8 cellular contexts compared by ENCODE assay signal in genomic region chr5:97162045-97162444, GRCh38. TPM values are rescaled to one million over a fixed set of nuclear protein-coding genes. Genes with fewer than 3 reads are reported as not detected.
DNase-seq lines count a peak whose midpoint lies in the region; ATAC-seq and TF ChIP-seq lines count a peak whose summit lies in the region.

No MANE protein-coding gene starts in this region.

- BruUV-seq in HCT116 (replicated peaks; lab: Mats Ljungman, UMichigan), result no TSS peak

- H3K9me3 ChIP-seq in HCT116 (ENCODE audit: control insufficient read depth in 1 of 2, insufficient read depth in 1 of 2, low read depth in 1 of 2, low read length in 2 of 2) (no peaks in the 10 kb centered on the region), tibial nerve (peaks cover 0 to 18% (median 2%) of the 10 kb centered on the region in 4 donors)

- no peak overlapping the region for H3K27ac Mint-ChIP-seq in stimulated activated memory B cell treated with anti-CD40 and anti-IgM and Interleukin-4, amounts not matched to agents 10 μg/mL and 1 μg/mL and 100 μg/mL, for 72 hours

- H3K27ac ChIP-seq in HCT116 (ENCODE audit: low read depth, low read length), result no peak overlapping the region
- no peak overlapping the region for H3K27ac ChIP-seq in tibial nerve

- WGBS in tibial nerve, 2 donors, result 26 to 27% methylated on average over 4 of the region's 4 CpGs

- no peak overlapping the region for H2AFZ ChIP-seq in HCT116 (ENCODE audit: low read depth, low read length, poor library complexity, severe bottlenecking)

- H4K20me1 ChIP-seq in HCT116 (ENCODE audit: insufficient read depth), result no peaks in the 10 kb centered on the region

- no peaks in the 10 kb centered on the region for H3K27me3 Mint-ChIP-seq in stimulated activated memory B cell treated with anti-CD40 and anti-IgM and Interleukin-4, amounts not matched to agents 10 μg/mL and 1 μg/mL and 100 μg/mL, for 72 hours

- peak; percentile 85 for TF ChIP-seq RAD21 in HCT116 (IDR thresholded peaks at IDR 0.05; ENCODE audit: low read depth)

- no peak for TF ChIP-seq EP300 in tibial nerve (IDR thresholded peaks at IDR 0.05)

- no peak overlapping the region for H3K9ac ChIP-seq in HCT116 (ENCODE audit: low read length)

- ATAC-seq in HCT116, result peak; percentile 77
- no peak for ATAC-seq in stimulated activated memory B cell treated with anti-CD40 and anti-IgM and Interleukin-4, amounts not matched to agents 10 μg/mL and 1 μg/mL and 100 μg/mL, for 72 hours

- no peak overlapping the region for H3K4me3 Mint-ChIP-seq in stimulated activated memory B cell treated with anti-CD40 and anti-IgM and Interleukin-4, amounts not matched to agents 10 μg/mL and 1 μg/mL and 100 μg/mL, for 72 hours

- no peaks in the 10 kb centered on the region for H3K79me2 ChIP-seq in HCT116 (ENCODE audit: insufficient read depth, low read length)

- H3K27me3 ChIP-seq in HCT116 (ENCODE audit: insufficient read depth, low read length), result no peaks in the 10 kb centered on the region
- no peaks in the 10 kb centered on the region for H3K27me3 ChIP-seq in tibial nerve

- intact Hi-C loops in HCT116 (cut with micrococcal nuclease), result loop anchor here (1.0 to 5.0 kb wide), 6 partner anchors 165 to 815 kb away; no protein-coding TSS in a partner anchor

- H3K9me2 ChIP-seq in HCT116 (ENCODE audit: insufficient read depth), result no peaks in the 10 kb centered on the region

- H3K4me3 ChIP-seq in HCT116 (replicated peaks in 1 of 2; ENCODE audit: low read depth in 1 of 2, low read length in 2 of 2) (no peak overlapping the region), WI38 (ENCODE audit: low read depth, low read length) (no peak overlapping the region), epithelial cell of esophagus (ENCODE audit: low read length) (no peak overlapping the region), tibial nerve (no peak overlapping the region)

- RAD21 ChIA-PET in HCT116 (lab: Charles Lee; ENCODE audit: low non-redundant PET in 1 of 2, low total read pairs in 2 of 2, uncharacterized antibody in 2 of 2, unreplicated experiment in 2 of 2), result interaction anchor here in 1 of 2 experiments (0.7 to 0.9 kb wide), 2 partner anchors 165 to 293 kb away, joined by 3 to 5 read pairs; no protein-coding TSS in a partner anchor

- H3K4me2 ChIP-seq in HCT116 (ENCODE audit: low read length), result no peak overlapping the region

- CTCF ChIA-PET in HCT116 (lab: Charles Lee), result interaction anchor here (1.0 to 3.3 kb wide), 9 partner anchors 118 to 817 kb away, joined by 3 to 23 read pairs (median 7); no protein-coding TSS in a partner anchor

- TF ChIP-seq CTCF in HCT116 (IDR thresholded peaks at IDR 0.05 in 2 of 3, conservative IDR thresholded peaks at IDR 0.05 in 1 of 3; ENCODE audit: borderline replicate concordance in 1 of 3, insufficient read depth in 1 of 3, low read depth in 2 of 3, low read length in 2 of 3), result peak; percentile 67 to 95 (median 81)
- peak; percentile 74 for TF ChIP-seq CTCF in WI38 (IDR thresholded peaks at IDR 0.05; ENCODE audit: low read depth, low read length)
- TF ChIP-seq CTCF in epithelial cell of esophagus (IDR thresholded peaks at IDR 0.05; ENCODE audit: insufficient read depth, low read depth, low read length, missing control alignments), result peak; percentile 90
- peak; percentile 76 to 88 (median 79) for TF ChIP-seq CTCF in tibial nerve (IDR thresholded peaks at IDR 0.05)

- DNase-seq in DMS79 (lab: John Stamatoyannopoulos, UW), result peak; percentile 12
- peak; percentile 79 for DNase-seq in HCT116 (ENCODE audit: low read depth, low spot score)
- peak; percentile 5 for DNase-seq in NCI-H2171 (lab: John Stamatoyannopoulos, UW)
- DNase-seq in epithelial cell of esophagus (ENCODE audit: low read depth), result peak; percentile 87
- DNase-seq in middle frontal gyrus (ENCODE audit: extremely low spot score, low spot score), result peak; percentile 60
- DNase-seq in tibial nerve (ENCODE audit: low spot score in 2 of 2), result peak in 1 of 2 donors; percentile 81

- H3K9me3 Mint-ChIP-seq in stimulated activated memory B cell treated with anti-CD40 and anti-IgM and Interleukin-4, amounts not matched to agents 10 μg/mL and 1 μg/mL and 100 μg/mL, for 72 hours, result peaks cover 9% of the 10 kb centered on the region

- TF ChIP-seq POLR2A in HCT116 (IDR thresholded peaks at IDR 0.05; ENCODE audit: borderline replicate concordance, extremely low read depth, insufficient read depth, insufficient read length) (no peak), tibial nerve (IDR thresholded peaks at IDR 0.05) (no peak)

- peaks cover 49% of the 10 kb centered on the region for H3K36me3 Mint-ChIP-seq in stimulated activated memory B cell treated with anti-CD40 and anti-IgM and Interleukin-4, amounts not matched to agents 10 μg/mL and 1 μg/mL and 100 μg/mL, for 72 hours

- H3K36me3 ChIP-seq in HCT116 (ENCODE audit: control insufficient read depth in 1 of 2, insufficient read depth in 2 of 2, low read length in 2 of 2) (peaks cover under 1 to 11% of the 10 kb centered on the region in 2 experiments; a peak in 2 of 4 replicates), tibial nerve (peaks cover 0 to 60% (median 5%) of the 10 kb centered on the region in 3 donors)

- POLR2A ChIA-PET in HCT116 (lab: Charles Lee), result no interaction called here

- peaks cover 6% of the 10 kb centered on the region for H3K4me1 Mint-ChIP-seq in stimulated activated memory B cell treated with anti-CD40 and anti-IgM and Interleukin-4, amounts not matched to agents 10 μg/mL and 1 μg/mL and 100 μg/mL, for 72 hours

- peaks cover 7 to 9% of the 10 kb centered on the region in 2 experiments; a peak in 3 of 4 replicates for H3K4me1 ChIP-seq in HCT116 (ENCODE audit: control insufficient read depth in 1 of 2, insufficient read depth in 2 of 2, low read length in 2 of 2)
- H3K4me1 ChIP-seq in tibial nerve, result peaks cover 0 to 8% (median 0%) of the 10 kb centered on the region in 4 donors

TF ChIP-seq in HCT116, 20 proteins besides CTCF, POLR2A, EP300 and RAD21:
- TF ChIP-seq POLR2AphosphoS5 (IDR thresholded peaks at IDR 0.05; ENCODE audit: low read depth, low read length) (peak; percentile 31; the same call in 1 of the 2 replicates), EZH2 (IDR thresholded peaks at IDR 0.05) (no peak)
TF ChIP-seq in HCT116: peak in this region for 1.

RNA-seq across cellular contexts. Expression of gene LIX1, which starts 19.6 kb away (rescaled TPM):
- total RNA-seq in HCT116 (2021; ENCODE audit: unreplicated experiment) (not detected), tibial nerve (under 1 TPM in 2 of 4 donors, not detected in 2; under 0.01 TPM)
- 0.01 TPM in 1 of 2 replicates, not detected in the other for polyA plus RNA-seq in HCT116 (2012)

RNA-seq across cellular contexts. Expression of gene RIOK2, which starts 21.0 kb away (rescaled TPM):
- total RNA-seq in HCT116 (2021; ENCODE audit: unreplicated experiment) (27.1 TPM), tibial nerve (10 to 100 TPM; 16.7 to 44.7 (median 27.3) TPM)
- 11.0 and 15.2 TPM in 2 replicates for polyA plus RNA-seq in HCT116 (2012)
